Comparison of ENCODE assay signal across 8 cellular contexts in the genomic region with DNA sequence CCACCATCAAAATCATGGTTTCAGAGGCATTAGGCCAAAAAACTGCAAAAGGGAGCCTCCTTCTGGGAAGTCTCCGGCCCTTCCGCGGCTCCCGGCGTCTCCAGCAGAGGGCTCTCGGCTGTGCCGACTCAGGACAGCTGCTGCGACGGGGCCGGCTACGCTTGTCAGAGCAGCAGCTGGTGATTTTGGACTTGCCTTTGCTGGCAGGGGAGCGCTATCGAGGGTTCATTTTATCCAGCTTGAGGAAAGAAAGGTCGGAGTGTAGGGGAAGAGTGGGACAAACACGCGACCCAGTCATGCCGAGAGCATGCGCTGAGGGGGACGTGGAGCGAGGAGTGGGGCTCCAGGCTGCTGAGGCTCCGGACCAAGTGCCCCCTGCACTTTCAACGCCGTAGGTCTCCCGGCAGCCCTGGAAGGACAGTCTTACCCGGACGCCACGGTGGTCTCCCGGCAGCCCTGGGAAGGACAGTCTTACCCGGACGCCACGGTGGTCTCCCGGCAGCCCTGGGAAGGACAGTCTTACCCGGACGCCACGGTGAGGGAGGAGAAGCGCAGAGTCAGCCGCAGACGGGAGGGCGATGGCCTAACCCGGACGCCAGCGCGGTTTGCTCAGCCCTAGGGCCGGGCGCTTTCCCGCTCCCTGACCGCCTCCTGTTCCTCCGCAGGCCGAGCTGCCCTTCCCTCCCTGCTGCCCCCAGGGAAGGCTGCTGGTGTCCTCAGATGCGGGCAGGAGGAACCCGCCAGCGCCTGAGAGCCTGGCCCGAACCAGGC. TPM values are rescaled to one million over a fixed set of nuclear protein-coding genes. Genes with fewer than 3 reads are reported as not detected.
A peak's percentile ranks its signal among the peaks of the same experiment; 100 is the strongest.
DNase-seq lines count a peak whose midpoint lies in the region; ATAC-seq and TF ChIP-seq lines count a peak whose summit lies in the region.

No MANE protein-coding gene starts in this region.

- ATAC-seq in GM18868 (IDR thresholded peaks at IDR 0.05; ENCODE audit: unreplicated experiment) (peak; percentile 69), HG03135 (IDR thresholded peaks at IDR 0.05; ENCODE audit: unreplicated experiment) (peak; percentile 83), omental fat pad (ENCODE audit: low FRiP score) (peak; percentile 87)

- no peaks in the 10 kb centered on the region for H3K27me3 ChIP-seq in tibial nerve

- H3K27ac Mint-ChIP-seq in activated naive CD4-positive, alpha-beta T cell treated with anti-CD3 and anti-CD28 coated beads, Interleukin-2, amount 50 U/mL, for 24 hours = peak overlapping the region; percentile 72

- H3K27me3 Mint-ChIP-seq in activated naive CD4-positive, alpha-beta T cell treated with anti-CD3 and anti-CD28 coated beads, Interleukin-2, amount 50 U/mL, for 24 hours = no peaks in the 10 kb centered on the region

- DNase-seq in ACHN = peak; percentile 67
- peak; percentile 80 for DNase-seq in RPMI7951 (ENCODE audit: low read depth)
- peak; percentile 79 for DNase-seq in glomerular visceral epithelial cell (ENCODE audit: extremely low spot score)
- peak; percentile 50 for DNase-seq in omental fat pad (ENCODE audit: low spot score)
- DNase-seq in tibial nerve (ENCODE audit: low spot score in 2 of 2) = peak; percentile 70 to 73

- peaks cover 0 to 30% (median 0%) of the 10 kb centered on the region in 3 donors for H3K36me3 ChIP-seq in tibial nerve

- peak in 1 of 2 donors; percentile 20 for TF ChIP-seq EP300 in tibial nerve (IDR thresholded peaks at IDR 0.05)

- no peak for TF ChIP-seq POLR2A in tibial nerve (IDR thresholded peaks at IDR 0.05)

- H3K36me3 Mint-ChIP-seq in activated naive CD4-positive, alpha-beta T cell treated with anti-CD3 and anti-CD28 coated beads, Interleukin-2, amount 50 U/mL, for 24 hours = peaks cover 13% of the 10 kb centered on the region

- peak overlapping the region in 3 of 4 donors; percentile 17 to 53 (median 49) for H3K27ac ChIP-seq in tibial nerve

- H3K9me3 Mint-ChIP-seq in activated naive CD4-positive, alpha-beta T cell treated with anti-CD3 and anti-CD28 coated beads, Interleukin-2, amount 50 U/mL, for 24 hours = no peaks in the 10 kb centered on the region

- peak overlapping the region; percentile 90 for H3K4me3 Mint-ChIP-seq in activated naive CD4-positive, alpha-beta T cell treated with anti-CD3 and anti-CD28 coated beads, Interleukin-2, amount 50 U/mL, for 24 hours

- in situ Hi-C loops in ACHN (cut with HindIII; ENCODE audit: low pct_ligation_motif_present, low pct_unique_long_range_greater_than_20kb, low sequenced_read_pairs) = no loop called here

- peaks cover 15% of the 10 kb centered on the region for H3K4me1 Mint-ChIP-seq in activated naive CD4-positive, alpha-beta T cell treated with anti-CD3 and anti-CD28 coated beads, Interleukin-2, amount 50 U/mL, for 24 hours

- no peaks in the 10 kb centered on the region for H3K9me3 ChIP-seq in tibial nerve

- peak overlapping the region; percentile 19 to 57 (median 44) for H3K4me3 ChIP-seq in tibial nerve

- 1 to 3% methylated on average over 37 to 48 of the region's 53 CpGs for WGBS in tibial nerve, 2 donors

- TF ChIP-seq CTCF in omental fat pad (IDR thresholded peaks at IDR 0.05) (peak in 1 of 3 donors; percentile 8), tibial nerve (IDR thresholded peaks at IDR 0.05) (peak; percentile 57 to 87 (median 81))

- H3K4me1 ChIP-seq in tibial nerve = peaks cover 0 to 13% (median 0%) of the 10 kb centered on the region in 4 donors

RNA-seq across cellular contexts. Expression of gene DDX18, which starts 21.7 kb away (rescaled TPM):
- 66.3 and 77.7 TPM in 2 replicates for total RNA-seq in RPMI7951 (2014; rRNA removed; shearing (Covaris generic))
- 10 to 100 TPM; 38.2 to 83.3 (median 51.8) TPM for total RNA-seq in omental fat pad
- 10 to 100 TPM; 37.8 to 48.0 (median 43.2) TPM for total RNA-seq in tibial nerve

Comparison
In these comparisons a context has a peak if more than half of its experiments do, and no peak if none do; other contexts are left out.
1. Peak in every context shown above with its lines: DNase-seq, ATAC-seq, H3K4me3 ChIP-seq and H3K27ac ChIP-seq.